8 cellular contexts compared by ENCODE assay signal in the genomic region with DNA sequence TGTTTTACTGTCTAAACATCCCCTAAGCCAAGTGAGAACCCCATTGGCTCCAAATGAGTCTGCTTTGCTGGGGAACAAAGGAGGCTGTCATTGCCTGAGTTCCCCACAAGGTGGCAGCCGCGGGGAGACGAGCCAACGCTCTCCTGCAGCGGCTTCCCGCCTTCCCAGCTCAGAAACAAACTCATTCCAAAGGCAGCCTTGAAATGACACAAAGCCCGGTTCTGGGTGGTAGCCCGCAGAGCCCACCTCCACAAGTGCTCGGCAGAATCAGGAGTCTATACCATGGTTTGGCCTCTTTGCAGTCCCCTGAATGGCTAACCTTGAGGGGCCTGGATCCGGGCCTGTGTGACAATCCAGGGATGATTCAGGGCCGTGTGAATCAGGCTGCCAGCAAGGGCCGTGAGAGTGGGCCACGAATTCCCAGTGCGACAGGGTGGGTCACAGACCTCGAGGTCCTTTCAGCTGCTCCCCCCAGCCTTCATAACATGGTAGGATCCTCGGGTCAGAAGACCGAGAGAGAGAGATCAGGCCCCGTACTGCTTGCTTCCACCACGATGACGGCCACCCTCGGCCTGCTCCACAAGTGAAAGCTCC.
DNase-seq lines count a peak whose midpoint lies in the region; ATAC-seq and FAIRE-seq lines count a peak whose summit lies in the region.

No MANE protein-coding gene starts in this region.

- H2AFZ ChIP-seq in GM23248 = peak overlapping the region; percentile 72

- H3K36me3 ChIP-seq in GM23248 (ENCODE audit: low read depth) (peaks cover 5% of the 10 kb centered on the region; the same call in 1 of the 2 replicates), small intestine (ENCODE audit: control insufficient read depth in 2 of 2, insufficient read depth in 2 of 2, low read length in 2 of 2) (peaks cover 0 to 4% of the 10 kb centered on the region in 2 donors)

- H3K27me3 ChIP-seq in GM23248 (replicated peaks; ENCODE audit: insufficient read depth) = no peaks in the 10 kb centered on the region
- H3K27me3 ChIP-seq in small intestine (ENCODE audit: control insufficient read depth in 2 of 2, insufficient read depth in 2 of 2, low read length in 2 of 2) = no peaks in the 10 kb centered on the region

- peak overlapping the region; percentile 18; the same call in 1 of the 2 replicates for H3K4me3 ChIP-seq in GM23248
- H3K4me3 ChIP-seq in small intestine (ENCODE audit: low read depth in 1 of 2, low read length in 2 of 2) = no peak overlapping the region

- H3K4me2 ChIP-seq in GM23248 (ENCODE audit: unreplicated experiment) = peak overlapping the region; percentile 75

- ATAC-seq in GM18873 (IDR thresholded peaks at IDR 0.05; ENCODE audit: low FRiP score, unreplicated experiment) = no peak

- DNase-seq in DMS153 treated with DMSO at 0.1 percent for 48 hours (lab: John Stamatoyannopoulos, UW; ENCODE audit: unreplicated experiment) (peak; percentile 53), GM23248 (peak; percentile 81), NCI-H1092 (lab: John Stamatoyannopoulos, UW) (peak; percentile 44), T47D (ENCODE audit: low read depth in 1 of 2, low spot score in 1 of 2) (peak; percentile 58 to 83), iPS-NIHi11 (ENCODE audit: low spot score) (peak; percentile 85), small intestine (peak; percentile 67)

- WGBS in GM23248 (ENCODE audit: low coverage in 1 of 2, low lambda C conversion rate in 2 of 2, missing lambda C conversion rate in 2 of 2), 2 experiments = 11% methylated on average over 21 of the region's 21 CpGs
- WGBS in small intestine, 3 donors = 33 to 44% (median 37%) methylated on average over 21 of the region's 21 CpGs

- H3K79me2 ChIP-seq in GM23248 (ENCODE audit: insufficient read depth) = no peaks in the 10 kb centered on the region

- no peaks in the 10 kb centered on the region for H4K20me1 ChIP-seq in GM23248 (ENCODE audit: insufficient read depth)

- H3K9me3 ChIP-seq in GM23248 (ENCODE audit: low read depth) (no peaks in the 10 kb centered on the region), small intestine (ENCODE audit: control insufficient read depth, low read depth) (no peaks in the 10 kb centered on the region)

- H3K4me1 ChIP-seq in GM23248 (ENCODE audit: insufficient read depth) (peaks cover 29% of the 10 kb centered on the region), small intestine (ENCODE audit: control insufficient read depth in 2 of 2, insufficient read depth in 1 of 2, low read depth in 1 of 2, low read length in 1 of 2) (peaks cover 0 to 5% of the 10 kb centered on the region in 2 donors)

- peak overlapping the region; percentile 64 for H3K9ac ChIP-seq in GM23248

- in situ Hi-C loops in GM23248 (cut with MboI) = no loop called here
- in situ Hi-C loops in T47D (cut with HindIII; ENCODE audit: low pct_unique_long_range_greater_than_20kb, low sequenced_read_pairs) = no loop called here

- H3K9me2 ChIP-seq in GM23248 (ENCODE audit: insufficient read depth) = no peaks in the 10 kb centered on the region

- H3F3A ChIP-seq in GM23248 (ENCODE audit: insufficient read depth) = peaks cover 20% of the 10 kb centered on the region; the same call in 1 of the 2 replicates

- H3K27ac ChIP-seq in GM23248 (peak overlapping the region; percentile 42), small intestine (ENCODE audit: low read depth in 1 of 2, low read length in 1 of 2) (peak overlapping the region in 1 of 2 donors; percentile 10)

- FAIRE-seq in TTC549 (lab: Jason Lieb, UNC) (peak; percentile 33), small intestine (lab: Jason Lieb, UNC) (no peak)
